ENCODE assay signal across 26 cellular contexts in genomic region chr12:101620762-101621133, GRCh38. TPM values are rescaled to one million over a fixed set of nuclear protein-coding genes. Genes with fewer than 3 reads are reported as not detected.
DNase-seq lines count a peak whose midpoint lies in the region; ATAC-seq and TF ChIP-seq lines count a peak whose summit lies in the region.
"Had no signal": no experiment of that assay in that cellular context is flagged by ENCODE, and none has a peak within 500 bp of the region (broad histone marks: within the 10 kb centered on the region; RNA-seq: fewer than 3 reads in every experiment).

No MANE protein-coding gene starts in this region.

- H3K4me3 ChIP-seq in NB4 (ENCODE audit: low read depth, low read length) (no peak overlapping the region), colonic mucosa (no peak overlapping the region)
- H3K4me3 ChIP-seq: A549, ascending aorta, esophagus muscularis mucosa, HAP-1, SJSA1, thyroid gland had no signal

- ATAC-seq in stimulated activated naive B cell treated with anti-CD40 and anti-IgM and Interleukin-4, amounts not matched to agents 10 μg/mL and 1 μg/mL and 100 μg/mL, for 72 hours (replicated peaks) = peak; percentile 53 to 78
- no peak for ATAC-seq in activated naive CD4-positive, alpha-beta T cell treated with anti-CD3 and anti-CD28 coated beads, Interleukin-2, amount 50 U/mL, for 72 hours
- ATAC-seq in stimulated activated effector memory CD8-positive, alpha-beta T cell treated with anti-CD3 and anti-CD28 coated beads, Interleukin-12 subunit alpha, Interleukin-12 subunit beta, amount 100 ng/mL, for 72 hours = no peak
- ATAC-seq: A549; foreskin keratinocyte; stimulated activated naive CD8-positive, alpha-beta T cell treated with anti-CD3 and anti-CD28 coated beads, Interleukin-15, amount 100 ng/mL, for 72 hours had no signal

- no peaks in the 10 kb centered on the region for H3K27me3 ChIP-seq in colonic mucosa
- H3K27me3 ChIP-seq: ascending aorta, esophagus muscularis mucosa, foreskin keratinocyte, SJSA1, thyroid gland had no signal

- DNase-seq in NOMO-1 treated with DMSO at 0.1 percent for 48 hours (lab: John Stamatoyannopoulos, UW; ENCODE audit: unreplicated experiment) (peak; percentile 48), NOMO-1 treated with dmso at 0.1 percent for 144 hours (lab: John Stamatoyannopoulos, UW; ENCODE audit: unreplicated experiment) (no peak), NB4 (ENCODE audit: low read depth) (peak; percentile 5), colonic mucosa (no peak), KG1 (lab: John Stamatoyannopoulos, UW) (no peak)
- DNase-seq in stimulated activated naive B cell treated with anti-CD40 and anti-IgM and Interleukin-4, amounts not matched to agents 10 μg/mL and 1 μg/mL and 100 μg/mL, for 72 hours = no peak
- no peak for DNase-seq in activated naive CD4-positive, alpha-beta T cell treated with anti-CD3 and anti-CD28 coated beads, Interleukin-2, amount 50 U/mL, for 72 hours (ENCODE audit: low spot score in 2 of 2)
- DNase-seq in stimulated activated effector memory CD8-positive, alpha-beta T cell treated with anti-CD3 and anti-CD28 coated beads, Interleukin-12 subunit alpha, Interleukin-12 subunit beta, amount 100 ng/mL, for 72 hours (ENCODE audit: low spot score in 2 of 2) = no peak
- DNase-seq: activated CD4-positive, alpha-beta T cell treated with anti-CD3 and anti-CD28 coated beads for 4 hours; activated effector memory CD4-positive, alpha-beta T cell treated with Interleukin-2 at 50 U/mL for 16 hours; activated naive CD8-positive, alpha-beta T cell treated with anti-CD3 and anti-CD28 coated beads, Interleukin-2, amount 10 ng/mL, durations not matched to agents 7 days and 5 days; caudate nucleus; foreskin keratinocyte; GF-D8; NCI-H1436 treated with DMSO at 0.1 percent for 48 hours; NCI-H510A; posterior cingulate gyrus; stimulated activated naive CD8-positive, alpha-beta T cell treated with anti-CD3 and anti-CD28 coated beads, Interleukin-15, amount 100 ng/mL, for 72 hours; thyroid gland had no signal

- H3K27me3 Mint-ChIP-seq in stimulated activated naive B cell treated with anti-CD40 and anti-IgM and Interleukin-4, amounts not matched to agents 10 μg/mL and 1 μg/mL and 100 μg/mL, for 72 hours = no peaks in the 10 kb centered on the region

- no peaks in the 10 kb centered on the region for H3K9me3 ChIP-seq in colonic mucosa
- H3K9me3 ChIP-seq: A549, ascending aorta, esophagus muscularis mucosa, HAP-1, SJSA1, thyroid gland had no signal

- no peak for TF ChIP-seq POLR2A in NB4 (IDR thresholded peaks at IDR 0.05; ENCODE audit: extremely low read depth, insufficient read length)

- H3K27ac ChIP-seq in colonic mucosa = peak overlapping the region; percentile 64
- H3K27ac ChIP-seq: A549, ascending aorta, esophagus muscularis mucosa, foreskin keratinocyte, SJSA1, thyroid gland had no signal

- H3K9me3 Mint-ChIP-seq in stimulated activated naive B cell treated with anti-CD40 and anti-IgM and Interleukin-4, amounts not matched to agents 10 μg/mL and 1 μg/mL and 100 μg/mL, for 72 hours = no peaks in the 10 kb centered on the region
- H3K9me3 Mint-ChIP-seq in activated naive CD4-positive, alpha-beta T cell treated with anti-CD3 and anti-CD28 coated beads, Interleukin-2, amount 50 U/mL, for 72 hours = no peaks in the 10 kb centered on the region
- H3K9me3 Mint-ChIP-seq in stimulated activated effector memory CD8-positive, alpha-beta T cell treated with anti-CD3 and anti-CD28 coated beads, Interleukin-12 subunit alpha, Interleukin-12 subunit beta, amount 100 ng/mL, for 72 hours = no peaks in the 10 kb centered on the region
- H3K9me3 Mint-ChIP-seq: activated naive CD8-positive, alpha-beta T cell treated with anti-CD3 and anti-CD28 coated beads, Interleukin-2, amount 10 ng/mL, durations not matched to agents 7 days and 5 days; dendritic cell treated with granulocyte-macrophage colony-stimulating factor and Interleukin-4, amounts not matched to agents 40 ng/mL and 50 ng/mL, for 4 days; stimulated activated naive CD8-positive, alpha-beta T cell treated with anti-CD3 and anti-CD28 coated beads, Interleukin-15, amount 100 ng/mL, for 72 hours had no signal

- intact Hi-C loops in colonic mucosa (cut with DNase I) = no loop called here

- peaks cover 7% of the 10 kb centered on the region for H3K4me1 ChIP-seq in colonic mucosa
- H3K4me1 ChIP-seq: A549, foreskin keratinocyte, SJSA1 had no signal

- TF ChIP-seq CTCF in NB4 (IDR thresholded peaks at IDR 0.05; ENCODE audit: low read depth, low read length) (no peak), colonic mucosa (IDR thresholded peaks at IDR 0.05) (no peak)

- no peak overlapping the region for H3K27ac Mint-ChIP-seq in stimulated activated naive B cell treated with anti-CD40 and anti-IgM and Interleukin-4, amounts not matched to agents 10 μg/mL and 1 μg/mL and 100 μg/mL, for 72 hours
- no peak overlapping the region for H3K27ac Mint-ChIP-seq in activated naive CD4-positive, alpha-beta T cell treated with anti-CD3 and anti-CD28 coated beads, Interleukin-2, amount 50 U/mL, for 72 hours
- H3K27ac Mint-ChIP-seq in stimulated activated effector memory CD8-positive, alpha-beta T cell treated with anti-CD3 and anti-CD28 coated beads, Interleukin-12 subunit alpha, Interleukin-12 subunit beta, amount 100 ng/mL, for 72 hours = no peak overlapping the region
- H3K27ac Mint-ChIP-seq: activated naive CD8-positive, alpha-beta T cell treated with anti-CD3 and anti-CD28 coated beads, Interleukin-2, amount 10 ng/mL, durations not matched to agents 7 days and 5 days; dendritic cell treated with granulocyte-macrophage colony-stimulating factor and Interleukin-4, amounts not matched to agents 40 ng/mL and 50 ng/mL, for 4 days; stimulated activated naive CD8-positive, alpha-beta T cell treated with anti-CD3 and anti-CD28 coated beads, Interleukin-15, amount 100 ng/mL, for 72 hours had no signal

- H3K9ac ChIP-seq in colonic mucosa (ENCODE audit: low read depth in 2 of 2, low read length in 2 of 2) = no peak overlapping the region

- H3K36me3 ChIP-seq in colonic mucosa = no peaks in the 10 kb centered on the region
- H3K36me3 ChIP-seq: ascending aorta, esophagus muscularis mucosa, HAP-1, SJSA1, thyroid gland had no signal

- H3K4me3 Mint-ChIP-seq in stimulated activated naive B cell treated with anti-CD40 and anti-IgM and Interleukin-4, amounts not matched to agents 10 μg/mL and 1 μg/mL and 100 μg/mL, for 72 hours = no peak overlapping the region
- no peak overlapping the region for H3K4me3 Mint-ChIP-seq in stimulated activated effector memory CD8-positive, alpha-beta T cell treated with anti-CD3 and anti-CD28 coated beads, Interleukin-12 subunit alpha, Interleukin-12 subunit beta, amount 100 ng/mL, for 72 hours
- H3K4me3 Mint-ChIP-seq: activated naive CD8-positive, alpha-beta T cell treated with anti-CD3 and anti-CD28 coated beads, Interleukin-2, amount 10 ng/mL, durations not matched to agents 7 days and 5 days; dendritic cell treated with granulocyte-macrophage colony-stimulating factor and Interleukin-4, amounts not matched to agents 40 ng/mL and 50 ng/mL, for 4 days; stimulated activated naive CD8-positive, alpha-beta T cell treated with anti-CD3 and anti-CD28 coated beads, Interleukin-15, amount 100 ng/mL, for 72 hours had no signal

- peaks cover 8 to 31% of the 10 kb centered on the region in 2 donors for H3K4me1 Mint-ChIP-seq in stimulated activated naive B cell treated with anti-CD40 and anti-IgM and Interleukin-4, amounts not matched to agents 10 μg/mL and 1 μg/mL and 100 μg/mL, for 72 hours
- peaks cover 9% of the 10 kb centered on the region for H3K4me1 Mint-ChIP-seq in stimulated activated effector memory CD8-positive, alpha-beta T cell treated with anti-CD3 and anti-CD28 coated beads, Interleukin-12 subunit alpha, Interleukin-12 subunit beta, amount 100 ng/mL, for 72 hours

- no peaks in the 10 kb centered on the region for H3K36me3 Mint-ChIP-seq in stimulated activated naive B cell treated with anti-CD40 and anti-IgM and Interleukin-4, amounts not matched to agents 10 μg/mL and 1 μg/mL and 100 μg/mL, for 72 hours
- H3K36me3 Mint-ChIP-seq in activated naive CD4-positive, alpha-beta T cell treated with anti-CD3 and anti-CD28 coated beads, Interleukin-2, amount 50 U/mL, for 72 hours = no peaks in the 10 kb centered on the region
- H3K36me3 Mint-ChIP-seq in stimulated activated effector memory CD8-positive, alpha-beta T cell treated with anti-CD3 and anti-CD28 coated beads, Interleukin-12 subunit alpha, Interleukin-12 subunit beta, amount 100 ng/mL, for 72 hours = no peaks in the 10 kb centered on the region
- H3K36me3 Mint-ChIP-seq: activated naive CD8-positive, alpha-beta T cell treated with anti-CD3 and anti-CD28 coated beads, Interleukin-2, amount 10 ng/mL, durations not matched to agents 7 days and 5 days had no signal

RNA-seq across cellular contexts. Expression of gene MYBPC1, which starts 26.0 kb away (rescaled TPM):
- total RNA-seq in colonic mucosa = 1 to 10 TPM in 1 of 2 donors, under 1 TPM in 1; 0.89 to 4.2 TPM
- not detected for total RNA-seq in activated naive CD4-positive, alpha-beta T cell treated with anti-CD3 and anti-CD28 coated beads, Interleukin-2, amount 50 U/mL, for 72 hours
- total RNA-seq: activated naive CD8-positive, alpha-beta T cell treated with anti-CD3 and anti-CD28 coated beads, Interleukin-2, amount 10 ng/mL, durations not matched to agents 7 days and 5 days; ascending aorta; foreskin keratinocyte; SJSA1; T-helper 1 cell treated with Interleukin-12 subunit alpha and Interleukin-12 subunit beta and Interleukin-4 antibody, amounts not matched to agents 30 ng/mL and 1 ng/mL, for 36 hours had no signal

Comparison
In these comparisons a context has a peak if more than half of its experiments do, and no peak if none do; other contexts are left out.
1. DNase-seq: peak in NOMO-1 treated with DMSO at 0.1 percent for 48 hours (single experiment) and NB4 (single experiment); none in NOMO-1 treated with dmso at 0.1 percent for 144 hours (single experiment), colonic mucosa (single experiment), stimulated activated naive B cell treated with anti-CD40 and anti-IgM and Interleukin-4, amounts not matched to agents 10 μg/mL and 1 μg/mL and 100 μg/mL, for 72 hours (single experiment), KG1 (single experiment), activated naive CD4-positive, alpha-beta T cell treated with anti-CD3 and anti-CD28 coated beads, Interleukin-2, amount 50 U/mL, for 72 hours (0 of 2) and stimulated activated effector memory CD8-positive, alpha-beta T cell treated with anti-CD3 and anti-CD28 coated beads, Interleukin-12 subunit alpha, Interleukin-12 subunit beta, amount 100 ng/mL, for 72 hours (0 of 2).
2. ATAC-seq: peak in stimulated activated naive B cell treated with anti-CD40 and anti-IgM and Interleukin-4, amounts not matched to agents 10 μg/mL and 1 μg/mL and 100 μg/mL, for 72 hours (2 of 2); none in activated naive CD4-positive, alpha-beta T cell treated with anti-CD3 and anti-CD28 coated beads, Interleukin-2, amount 50 U/mL, for 72 hours (0 of 2) and stimulated activated effector memory CD8-positive, alpha-beta T cell treated with anti-CD3 and anti-CD28 coated beads, Interleukin-12 subunit alpha, Interleukin-12 subunit beta, amount 100 ng/mL, for 72 hours (single experiment).